27 cellular contexts compared by ENCODE assay signal in genomic region chr20:4245542-4245941, GRCh38. TPM values are rescaled to one million over a fixed set of nuclear protein-coding genes. Genes with fewer than 3 reads are reported as not detected.
"Had no signal": no experiment of that assay in that cellular context is flagged by ENCODE, and none has a peak within 500 bp of the region (broad histone marks: within the 10 kb centered on the region; RNA-seq: fewer than 3 reads in every experiment).

No MANE protein-coding gene starts in this region.

- H3K36me3 Mint-ChIP-seq: mesothelial cell of epicardium; stimulated activated effector memory CD8-positive, alpha-beta T cell treated with anti-CD3 and anti-CD28 coated beads, Interleukin-12 subunit alpha, Interleukin-12 subunit beta, amount 100 ng/mL, for 72 hours had no signal

- H3K27ac Mint-ChIP-seq: activated CD4-positive, alpha-beta memory T cell treated with anti-CD3 and anti-CD28 coated beads, Interleukin-2, amount 10 ng/mL, durations not matched to agents 7 days and 5 days; activated CD4-positive, alpha-beta T cell treated with anti-CD3 and anti-CD28 coated beads, Interleukin-2, amount 10 ng/mL, durations not matched to agents 24 days and 14 days; activated naive CD8-positive, alpha-beta T cell treated with anti-CD3 and anti-CD28 coated beads, Interleukin-2, amount 50 U/mL, for 24 hours; activated T-helper 1 cell treated with anti-CD3 and anti-CD28 coated beads, Interleukin-12 subunit alpha, Interleukin-12 subunit beta, Interleukin-2, Interleukin-4 antibody, amounts not matched to agents 30 ng/mL and 10 ng/mL and 1 ng/mL, durations not matched to agents 14 hours and 24 hours and 36 hours; dendritic cell treated with granulocyte-macrophage colony-stimulating factor and Interleukin-4, amounts not matched to agents 40 ng/mL and 50 ng/mL, for 4 days; mesothelial cell of epicardium; nephron progenitor cell; stimulated activated effector memory CD8-positive, alpha-beta T cell treated with anti-CD3 and anti-CD28 coated beads, Interleukin-12 subunit alpha, Interleukin-12 subunit beta, amount 100 ng/mL, for 72 hours; T-helper 2 cell treated with Interferon-gamma antibody and Interleukin-4, amounts not matched to agents 5 μg/mL and 100 μg/mL, for 36 hours had no signal

- H3K9me3 ChIP-seq: left ventricle myocardium inferior, pancreas, psoas muscle, right atrium auricular region, stomach, upper lobe of left lung had no signal

- H3K36me3 ChIP-seq: left ventricle myocardium inferior, pancreas, right atrium auricular region, stomach, upper lobe of left lung had no signal

- H3K4me3 ChIP-seq: left ventricle myocardium inferior, pancreas, psoas muscle, right atrium auricular region, stomach, upper lobe of left lung had no signal

- H3K4me1 ChIP-seq: foreskin keratinocyte, psoas muscle had no signal

- DNase-seq: activated CD4-positive, alpha-beta memory T cell treated with anti-CD3 and anti-CD28 coated beads, Interleukin-2, amount 10 ng/mL, durations not matched to agents 7 days and 5 days; activated CD4-positive, alpha-beta T cell treated with anti-CD3 and anti-CD28 coated beads, Interleukin-2, amount 10 ng/mL, durations not matched to agents 24 days and 14 days; activated gamma-delta T cell; activated naive CD4-positive, alpha-beta T cell treated with anti-CD3 and anti-CD28 coated beads, Interleukin-2, amount 50 U/mL, for 16 hours; activated naive CD8-positive, alpha-beta T cell treated with anti-CD3 and anti-CD28 coated beads, Interleukin-2, amount 50 U/mL, for 24 hours; effector CD8-positive, alpha-beta T cell; erythroblast; foreskin keratinocyte; hippocampal formation; kidney glomerular epithelial cell; left ventricle myocardium inferior; nephron progenitor cell; psoas muscle; stimulated activated CD4-positive, alpha-beta T cell treated with anti-CD3 and anti-CD28 coated beads, Interleukin-2, amount 100 ng/mL, for 24 hours; upper lobe of left lung had no signal

- H3K9me3 Mint-ChIP-seq: activated CD4-positive, alpha-beta memory T cell treated with anti-CD3 and anti-CD28 coated beads, Interleukin-2, amount 10 ng/mL, durations not matched to agents 7 days and 5 days; activated CD4-positive, alpha-beta T cell treated with anti-CD3 and anti-CD28 coated beads, Interleukin-2, amount 10 ng/mL, durations not matched to agents 24 days and 14 days; activated naive CD8-positive, alpha-beta T cell treated with anti-CD3 and anti-CD28 coated beads, Interleukin-2, amount 50 U/mL, for 24 hours; activated T-helper 1 cell treated with anti-CD3 and anti-CD28 coated beads, Interleukin-12 subunit alpha, Interleukin-12 subunit beta, Interleukin-2, Interleukin-4 antibody, amounts not matched to agents 30 ng/mL and 10 ng/mL and 1 ng/mL, durations not matched to agents 14 hours and 24 hours and 36 hours; dendritic cell treated with granulocyte-macrophage colony-stimulating factor and Interleukin-4, amounts not matched to agents 40 ng/mL and 50 ng/mL, for 4 days; mesothelial cell of epicardium; stimulated activated effector memory CD8-positive, alpha-beta T cell treated with anti-CD3 and anti-CD28 coated beads, Interleukin-12 subunit alpha, Interleukin-12 subunit beta, amount 100 ng/mL, for 72 hours; T-helper 2 cell treated with Interferon-gamma antibody and Interleukin-4, amounts not matched to agents 5 μg/mL and 100 μg/mL, for 36 hours had no signal

- H3K4me1 Mint-ChIP-seq: stimulated activated effector memory CD8-positive, alpha-beta T cell treated with anti-CD3 and anti-CD28 coated beads, Interleukin-12 subunit alpha, Interleukin-12 subunit beta, amount 100 ng/mL, for 72 hours had no signal

- H3K4me3 Mint-ChIP-seq: activated CD4-positive, alpha-beta memory T cell treated with anti-CD3 and anti-CD28 coated beads, Interleukin-2, amount 10 ng/mL, durations not matched to agents 7 days and 5 days; activated CD4-positive, alpha-beta T cell treated with anti-CD3 and anti-CD28 coated beads, Interleukin-2, amount 10 ng/mL, durations not matched to agents 24 days and 14 days; activated naive CD8-positive, alpha-beta T cell treated with anti-CD3 and anti-CD28 coated beads, Interleukin-2, amount 50 U/mL, for 24 hours; activated T-helper 1 cell treated with anti-CD3 and anti-CD28 coated beads, Interleukin-12 subunit alpha, Interleukin-12 subunit beta, Interleukin-2, Interleukin-4 antibody, amounts not matched to agents 30 ng/mL and 10 ng/mL and 1 ng/mL, durations not matched to agents 14 hours and 24 hours and 36 hours; dendritic cell treated with granulocyte-macrophage colony-stimulating factor and Interleukin-4, amounts not matched to agents 40 ng/mL and 50 ng/mL, for 4 days; mesothelial cell of epicardium; nephron progenitor cell; stimulated activated effector memory CD8-positive, alpha-beta T cell treated with anti-CD3 and anti-CD28 coated beads, Interleukin-12 subunit alpha, Interleukin-12 subunit beta, amount 100 ng/mL, for 72 hours; T-helper 2 cell treated with Interferon-gamma antibody and Interleukin-4, amounts not matched to agents 5 μg/mL and 100 μg/mL, for 36 hours had no signal

- H3K27ac ChIP-seq: foreskin keratinocyte, left ventricle myocardium inferior, psoas muscle, right atrium auricular region, VCaP had no signal

- FAIRE-seq: pancreas had no signal

- ATAC-seq: activated CD4-positive, CD25-positive, alpha-beta regulatory T cell treated with anti-CD3 and anti-CD28 coated beads, Interleukin-2, amount 50 U/mL, for 24 hours; activated naive CD8-positive, alpha-beta T cell treated with anti-CD3 and anti-CD28 coated beads, Interleukin-2, amount 50 U/mL, for 24 hours; foreskin keratinocyte; psoas muscle; stimulated activated effector memory CD8-positive, alpha-beta T cell treated with anti-CD3 and anti-CD28 coated beads, Interleukin-12 subunit alpha, Interleukin-12 subunit beta, amount 100 ng/mL, for 72 hours had no signal

RNA-seq across cellular contexts. Expression of gene ADRA1D, which starts 3.5 kb away (rescaled TPM):
- total RNA-seq: activated CD4-positive, alpha-beta memory T cell treated with anti-CD3 and anti-CD28 coated beads, Interleukin-2, amount 10 ng/mL, durations not matched to agents 7 days and 5 days; activated CD4-positive, alpha-beta T cell treated with anti-CD3 and anti-CD28 coated beads, Interleukin-2, amount 10 ng/mL, durations not matched to agents 24 days and 14 days; activated T-helper 1 cell treated with anti-CD3 and anti-CD28 coated beads, Interleukin-12 subunit alpha, Interleukin-12 subunit beta, Interleukin-2, Interleukin-4 antibody, amounts not matched to agents 30 ng/mL and 10 ng/mL and 1 ng/mL, durations not matched to agents 14 hours and 24 hours and 36 hours; foreskin keratinocyte; lung microvascular endothelial cell; mesothelial cell of epicardium; myocyte; right atrium auricular region had no signal
